14 cellular contexts compared by ENCODE assay signal in genomic region chr10:12635127-12635541, GRCh38.
DNase-seq lines count a peak whose midpoint lies in the region; ATAC-seq and TF ChIP-seq lines count a peak whose summit lies in the region.
"Had no signal": no experiment of that assay in that cellular context is flagged by ENCODE, and none has a peak within 500 bp of the region (broad histone marks: within the 10 kb centered on the region; RNA-seq: fewer than 3 reads in every experiment).

No MANE protein-coding gene starts in this region.

- TF ChIP-seq CTCF in prostate gland (IDR thresholded peaks at IDR 0.05): no peak
- TF ChIP-seq CTCF in GM10266 (IDR thresholded peaks at IDR 0.05; ENCODE audit: control insufficient read depth, insufficient read depth, low read depth, missing control alignments): no peak

- H3K36me3 ChIP-seq in GM23248 (ENCODE audit: low read depth): no peaks in the 10 kb centered on the region
- H3K36me3 ChIP-seq in prostate gland: no peaks in the 10 kb centered on the region
- H3K36me3 ChIP-seq: cardiac muscle cell, neutrophil, thoracic aorta had no signal

- no peaks in the 10 kb centered on the region for H3K27me3 ChIP-seq in GM23248 (replicated peaks; ENCODE audit: insufficient read depth)
- no peaks in the 10 kb centered on the region for H3K27me3 ChIP-seq in prostate gland (replicated peaks; ENCODE audit: insufficient read depth)
- H3K27me3 ChIP-seq: cardiac muscle cell, neutrophil had no signal

- H3K9ac ChIP-seq in GM23248: no peak overlapping the region

- H3F3A ChIP-seq in GM23248 (ENCODE audit: insufficient read depth): no peaks in the 10 kb centered on the region

- no peak for ATAC-seq in HG03565 (IDR thresholded peaks at IDR 0.05; ENCODE audit: unreplicated experiment)
- ATAC-seq: Right ventricle myocardium inferior had no signal

- H3K4me1 ChIP-seq in GM23248 (ENCODE audit: insufficient read depth) (no peaks in the 10 kb centered on the region), prostate gland (replicated peaks) (no peaks in the 10 kb centered on the region)

- TF ChIP-seq POLR2A in prostate gland (IDR thresholded peaks at IDR 0.05): no peak

- no peaks in the 10 kb centered on the region for H3K9me2 ChIP-seq in GM23248 (ENCODE audit: insufficient read depth)

- H3K4me3 ChIP-seq in GM23248 (no peak overlapping the region), prostate gland (no peak overlapping the region)
- H3K4me3 ChIP-seq: cardiac muscle cell, thoracic aorta had no signal

- WGBS in GM23248 (ENCODE audit: low coverage in 1 of 2, low lambda C conversion rate in 2 of 2, missing lambda C conversion rate in 2 of 2), 2 experiments: 49 to 54% methylated on average over 10 of the region's 10 CpGs
- WGBS in prostate gland: 85% methylated on average over 10 of the region's 10 CpGs

- intact Hi-C loops in prostate gland (cut with DNase I): no loop called here

- no peak overlapping the region for H3K4me2 ChIP-seq in GM23248 (ENCODE audit: unreplicated experiment)

- no peaks in the 10 kb centered on the region for H4K20me1 ChIP-seq in GM23248 (ENCODE audit: insufficient read depth)

- no peaks in the 10 kb centered on the region for H3K79me2 ChIP-seq in GM23248 (ENCODE audit: insufficient read depth)

- H3K27ac ChIP-seq in GM23248: no peak overlapping the region
- no peak overlapping the region for H3K27ac ChIP-seq in prostate gland
- H3K27ac ChIP-seq: cardiac muscle cell, neutrophil, thoracic aorta had no signal

- in situ Hi-C loops in GM23248 (cut with MboI): no loop called here

- peak; percentile 4 for DNase-seq in GM23248
- peak; percentile 51 for DNase-seq in activated CD4-positive, alpha-beta T cell treated with anti-CD3 and anti-CD28 coated beads for 48 hours
- DNase-seq in central memory CD4-positive, alpha-beta T cell: peak; percentile 67
- peak; percentile 41 for DNase-seq in stimulated activated CD4-positive, alpha-beta T cell treated with anti-CD3 and anti-CD28 coated beads, Interleukin-4, amount 100 ng/mL, for 24 hours
- no peak for DNase-seq in prostate gland (ENCODE audit: low spot score)
- no peak for DNase-seq in SW 1271 (lab: John Stamatoyannopoulos, UW)
- no peak for DNase-seq in GM10266 (ENCODE audit: extremely low spot score)
- DNase-seq: DMS153, kidney had no signal

- H3K9me3 ChIP-seq in GM23248 (ENCODE audit: low read depth): no peaks in the 10 kb centered on the region
- no peaks in the 10 kb centered on the region for H3K9me3 ChIP-seq in prostate gland
- H3K9me3 ChIP-seq: neutrophil, thoracic aorta had no signal

- no peak overlapping the region for H2AFZ ChIP-seq in GM23248

Comparison
In these comparisons a context has a peak if more than half of its experiments do, and no peak if none do; other contexts are left out.
1. DNase-seq: peak in GM23248 (single experiment), activated CD4-positive, alpha-beta T cell treated with anti-CD3 and anti-CD28 coated beads for 48 hours (single experiment), central memory CD4-positive, alpha-beta T cell (single experiment) and stimulated activated CD4-positive, alpha-beta T cell treated with anti-CD3 and anti-CD28 coated beads, Interleukin-4, amount 100 ng/mL, for 24 hours (single experiment); none in prostate gland (single experiment), SW 1271 (0 of 2) and GM10266 (single experiment).